Comparison of ENCODE assay signal across 21 cellular contexts in the genomic region with DNA sequence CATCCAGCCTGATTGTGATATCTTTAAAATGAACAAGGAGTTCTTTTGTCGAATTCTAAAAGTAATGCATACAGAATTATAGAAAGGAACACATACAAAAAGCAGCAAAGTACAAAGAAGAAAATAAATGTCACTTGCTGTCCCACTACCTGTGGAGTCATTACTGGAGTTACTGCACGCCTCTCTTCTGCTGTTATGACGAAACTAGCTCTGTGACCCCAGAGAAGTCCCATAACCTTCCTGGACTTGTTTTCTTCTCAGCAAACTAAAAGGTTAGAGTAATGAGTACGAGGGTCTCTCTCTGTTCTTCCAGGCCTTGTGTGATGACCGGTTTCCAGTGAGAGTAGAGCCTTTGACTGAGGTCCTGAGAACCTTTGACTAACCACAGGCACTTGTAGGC. TPM values are rescaled to one million over a fixed set of nuclear protein-coding genes. Genes with fewer than 3 reads are reported as not detected.
"Had no signal": no experiment of that assay in that cellular context is flagged by ENCODE, and none has a peak within 500 bp of the region (broad histone marks: within the 10 kb centered on the region; RNA-seq: fewer than 3 reads in every experiment).

No MANE protein-coding gene starts in this region.

- ATAC-seq: Panc1, Right ventricle myocardium inferior, T-cell had no signal

- H3K9me3 ChIP-seq: MG63 had no signal

- H3K27ac Mint-ChIP-seq: T-cell had no signal

- H3K27me3 Mint-ChIP-seq: activated naive CD4-positive, alpha-beta T cell treated with anti-CD3 and anti-CD28 coated beads, Interleukin-2, amount 50 U/mL, for 24 hours; T-cell had no signal

- DNase-seq: activated CD4-positive, alpha-beta T cell treated with anti-CD3 and anti-CD28 coated beads for 48 hours; activated CD8-positive, alpha-beta memory T cell treated with anti-CD3 and anti-CD28 coated beads for 24 hours; activated T-cell treated with anti-CD3 and anti-CD28 coated beads, Interleukin-2, amount 50 U/mL, for 1 hour; cerebellar nuclear complex; MG63; MV-4-11; NCI-H1092 treated with DMSO at 0.1 percent for 48 hours; NCI-H1417 treated with DMSO at 0.1 percent for 48 hours; NCI-H1694; NCI-H2029 treated with DMSO at 0.1 percent for 48 hours; NCI-H510A treated with DMSO at 0.1 percent for 48 hours; NCI-H69; NK-92 treated with Interleukin-12 subunit alpha and Interleukin-12 subunit beta, amount 100 ng/mL, for 24 hours; OCI-M1; RPMI8226; T-cell had no signal

- H3K4me3 Mint-ChIP-seq: activated naive CD4-positive, alpha-beta T cell treated with anti-CD3 and anti-CD28 coated beads, Interleukin-2, amount 50 U/mL, for 24 hours; T-cell had no signal

- H3K9me3 Mint-ChIP-seq: activated naive CD4-positive, alpha-beta T cell treated with anti-CD3 and anti-CD28 coated beads, Interleukin-2, amount 50 U/mL, for 24 hours; T-cell had no signal

RNA-seq across cellular contexts. Expression of a gene that starts 41.8 kb away (rescaled TPM):
- total RNA-seq: cardiac septum; Right ventricle myocardium inferior; T-helper 2 cell treated with Interferon-gamma antibody and Interleukin-4, amounts not matched to agents 100 ng/mL and 5 ng/mL, for 36 hours had no signal
